ENCODE assay signal across 8 cellular contexts in the genomic region with DNA sequence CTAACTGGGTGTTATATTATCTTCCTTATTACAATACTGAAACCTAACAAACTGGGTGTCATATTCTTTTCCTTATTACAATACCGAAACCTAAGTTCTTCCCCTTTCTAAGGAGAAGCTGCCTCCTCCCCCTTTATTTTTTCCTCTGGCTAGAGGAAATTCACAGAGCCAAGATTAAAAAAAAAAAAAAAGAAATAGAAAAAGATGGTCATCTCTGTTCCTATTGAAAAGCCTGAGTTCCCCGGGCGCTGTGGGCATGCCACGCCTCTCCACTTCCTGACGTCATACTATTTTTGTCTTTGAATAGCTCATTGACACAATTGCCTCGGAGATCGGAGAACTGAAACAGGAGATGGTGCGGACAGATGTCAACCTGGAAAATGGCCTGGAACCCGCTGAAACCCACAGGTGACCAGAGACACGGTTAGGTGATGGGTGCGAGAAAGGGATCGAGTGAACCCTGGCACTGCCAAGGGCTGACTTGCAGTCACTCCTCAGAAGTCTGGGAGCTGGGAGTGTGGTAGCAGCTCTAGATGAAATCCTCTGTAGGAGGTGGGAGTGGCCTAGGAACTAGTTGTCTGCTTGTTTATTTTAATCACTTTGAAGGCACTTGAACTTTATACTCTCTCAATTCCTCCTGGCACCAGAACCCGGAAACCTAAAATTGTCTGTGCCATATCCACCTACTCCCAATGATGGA.
A peak's percentile ranks its signal among the peaks of the same experiment; 100 is the strongest.
DNase-seq lines count a peak whose midpoint lies in the region; ATAC-seq lines count a peak whose summit lies in the region.

No MANE protein-coding gene starts in this region.

- DNase-seq in NCI-H1417 (lab: John Stamatoyannopoulos, UW), result peak in 2 of 3 experiments; percentile 33 to 50
- DNase-seq in NCI-H1417 treated with DMSO at 0.1 percent for 48 hours (lab: John Stamatoyannopoulos, UW), result no peak
- DNase-seq in SK-MEL-5 (ENCODE audit: low read depth, low spot score), result peak; percentile 58
- DNase-seq in right cardiac atrium, result peak; percentile 54 to 83 (median 76)
- peak; percentile 66 for DNase-seq in stimulated activated naive B cell treated with anti-CD40 and anti-IgM and Interleukin-4, amounts not matched to agents 10 μg/mL and 1 μg/mL and 100 μg/mL, for 72 hours
- no peak for DNase-seq in GM23248

- no peaks in the 10 kb centered on the region for H3K36me3 Mint-ChIP-seq in stimulated activated naive B cell treated with anti-CD40 and anti-IgM and Interleukin-4, amounts not matched to agents 10 μg/mL and 1 μg/mL and 100 μg/mL, for 72 hours

- peaks cover 21% of the 10 kb centered on the region for H3F3A ChIP-seq in GM23248 (ENCODE audit: insufficient read depth)

- H4K20me1 ChIP-seq in GM23248 (ENCODE audit: insufficient read depth), result no peaks in the 10 kb centered on the region

- H3K27me3 ChIP-seq in right cardiac atrium (ENCODE audit: control insufficient read depth, insufficient read depth) (no peaks in the 10 kb centered on the region), GM23248 (replicated peaks; ENCODE audit: insufficient read depth) (no peaks in the 10 kb centered on the region)

- H3K36me3 ChIP-seq in GM23248 (ENCODE audit: low read depth), result no peaks in the 10 kb centered on the region

- H3K9me3 ChIP-seq in right cardiac atrium (ENCODE audit: control insufficient read depth, low read length) (no peaks in the 10 kb centered on the region), GM23248 (ENCODE audit: low read depth) (no peaks in the 10 kb centered on the region)

- H3K4me3 Mint-ChIP-seq in stimulated activated naive B cell treated with anti-CD40 and anti-IgM and Interleukin-4, amounts not matched to agents 10 μg/mL and 1 μg/mL and 100 μg/mL, for 72 hours, result peak overlapping the region; percentile 52 to 74

- no peak overlapping the region for H2AFZ ChIP-seq in GM23248

- in situ Hi-C loops in SK-MEL-5 (cut with HindIII; ENCODE audit: low pct_unique_long_range_greater_than_20kb, low sequenced_read_pairs) (no loop called here), GM23248 (cut with MboI) (no loop called here)

- ATAC-seq in right cardiac atrium (peak; percentile 61 to 74), GM19467 (IDR thresholded peaks at IDR 0.05; ENCODE audit: unreplicated experiment) (no peak), GM21528 (IDR thresholded peaks at IDR 0.05; ENCODE audit: low FRiP score, unreplicated experiment) (no peak)
- peak; percentile 67 to 73 for ATAC-seq in stimulated activated naive B cell treated with anti-CD40 and anti-IgM and Interleukin-4, amounts not matched to agents 10 μg/mL and 1 μg/mL and 100 μg/mL, for 72 hours (replicated peaks)

- H3K4me1 ChIP-seq in right cardiac atrium (ENCODE audit: control insufficient read depth, insufficient read depth, low read length), result peaks cover 15% of the 10 kb centered on the region
- H3K4me1 ChIP-seq in GM23248 (ENCODE audit: insufficient read depth), result peaks cover 12% of the 10 kb centered on the region

- H3K4me1 Mint-ChIP-seq in stimulated activated naive B cell treated with anti-CD40 and anti-IgM and Interleukin-4, amounts not matched to agents 10 μg/mL and 1 μg/mL and 100 μg/mL, for 72 hours, result peaks cover 46 to 71% of the 10 kb centered on the region in 2 donors

- peak overlapping the region; percentile 92 for H3K27ac Mint-ChIP-seq in stimulated activated naive B cell treated with anti-CD40 and anti-IgM and Interleukin-4, amounts not matched to agents 10 μg/mL and 1 μg/mL and 100 μg/mL, for 72 hours

- H3K27ac ChIP-seq in right cardiac atrium (ENCODE audit: low read length) (peak overlapping the region; percentile 95), GM23248 (no peak overlapping the region)

- WGBS in right cardiac atrium, result 41% methylated on average over 13 of the region's 13 CpGs
- 90 to 91% methylated on average over 13 of the region's 13 CpGs for WGBS in GM23248 (ENCODE audit: low coverage in 1 of 2, low lambda C conversion rate in 2 of 2, missing lambda C conversion rate in 2 of 2), 2 experiments

- H3K9me3 Mint-ChIP-seq in stimulated activated naive B cell treated with anti-CD40 and anti-IgM and Interleukin-4, amounts not matched to agents 10 μg/mL and 1 μg/mL and 100 μg/mL, for 72 hours, result no peaks in the 10 kb centered on the region

- no peak overlapping the region for H3K9ac ChIP-seq in GM23248

- no peaks in the 10 kb centered on the region for H3K27me3 Mint-ChIP-seq in stimulated activated naive B cell treated with anti-CD40 and anti-IgM and Interleukin-4, amounts not matched to agents 10 μg/mL and 1 μg/mL and 100 μg/mL, for 72 hours

- H3K4me3 ChIP-seq in right cardiac atrium (ENCODE audit: low read length) (peak overlapping the region; percentile 40), GM23248 (no peak overlapping the region)

- intact Hi-C loops in right cardiac atrium (cut with DNase I), result loop anchor here in 1 of 4 donors (10.0 kb wide), 1 partner anchor 60 kb away; no protein-coding TSS in a partner anchor

- no peak overlapping the region for H3K4me2 ChIP-seq in GM23248 (ENCODE audit: unreplicated experiment)

- H3K79me2 ChIP-seq in GM23248 (ENCODE audit: insufficient read depth), result no peaks in the 10 kb centered on the region

- no peaks in the 10 kb centered on the region for H3K9me2 ChIP-seq in GM23248 (ENCODE audit: insufficient read depth)

Comparison
In these comparisons a context has a peak if more than half of its experiments do, and no peak if none do; other contexts are left out.
1. DNase-seq: peak in NCI-H1417 (2 of 3), SK-MEL-5 (single experiment), right cardiac atrium (3 of 3) and stimulated activated naive B cell treated with anti-CD40 and anti-IgM and Interleukin-4, amounts not matched to agents 10 μg/mL and 1 μg/mL and 100 μg/mL, for 72 hours (single experiment); none in NCI-H1417 treated with DMSO at 0.1 percent for 48 hours (single experiment) and GM23248 (single experiment).
2. ATAC-seq: peak in right cardiac atrium (2 of 2) and stimulated activated naive B cell treated with anti-CD40 and anti-IgM and Interleukin-4, amounts not matched to agents 10 μg/mL and 1 μg/mL and 100 μg/mL, for 72 hours (2 of 2); none in GM19467 (single experiment) and GM21528 (single experiment).